In the genomic region with DNA sequence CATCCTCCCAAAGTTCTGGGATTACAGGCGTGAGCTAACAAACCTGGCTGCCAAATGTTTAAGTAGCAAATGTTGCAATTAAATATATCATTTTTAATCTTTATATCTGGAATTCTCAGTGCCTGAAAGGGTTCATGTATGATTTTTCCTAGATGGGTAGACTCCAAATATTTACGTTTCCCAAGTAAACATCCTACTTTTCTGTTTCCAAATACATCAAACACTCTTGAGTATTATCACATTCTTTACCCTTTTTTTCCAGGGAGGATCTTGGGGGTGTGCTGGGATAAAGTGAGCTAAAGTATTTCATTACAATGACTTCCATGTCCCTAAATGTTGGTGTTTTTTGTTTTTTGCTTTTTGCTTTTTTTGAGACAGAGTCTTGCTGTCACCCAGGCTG, we compare ENCODE assay signal across 1 cellular context.
A peak's percentile ranks its signal among the peaks of the same experiment; 100 is the strongest.
TF ChIP-seq lines count a peak whose summit lies in the region.

No MANE protein-coding gene starts in this region.

TF ChIP-seq in HepG2, 621 proteins besides CTCF, POLR2A, EP300 and RAD21 (continued from another document):
- TF ChIP-seq CHD2 (IDR thresholded peaks at IDR 0.05; ENCODE audit: low read depth, low read length) = no peak
- TF ChIP-seq, protein P1, sequence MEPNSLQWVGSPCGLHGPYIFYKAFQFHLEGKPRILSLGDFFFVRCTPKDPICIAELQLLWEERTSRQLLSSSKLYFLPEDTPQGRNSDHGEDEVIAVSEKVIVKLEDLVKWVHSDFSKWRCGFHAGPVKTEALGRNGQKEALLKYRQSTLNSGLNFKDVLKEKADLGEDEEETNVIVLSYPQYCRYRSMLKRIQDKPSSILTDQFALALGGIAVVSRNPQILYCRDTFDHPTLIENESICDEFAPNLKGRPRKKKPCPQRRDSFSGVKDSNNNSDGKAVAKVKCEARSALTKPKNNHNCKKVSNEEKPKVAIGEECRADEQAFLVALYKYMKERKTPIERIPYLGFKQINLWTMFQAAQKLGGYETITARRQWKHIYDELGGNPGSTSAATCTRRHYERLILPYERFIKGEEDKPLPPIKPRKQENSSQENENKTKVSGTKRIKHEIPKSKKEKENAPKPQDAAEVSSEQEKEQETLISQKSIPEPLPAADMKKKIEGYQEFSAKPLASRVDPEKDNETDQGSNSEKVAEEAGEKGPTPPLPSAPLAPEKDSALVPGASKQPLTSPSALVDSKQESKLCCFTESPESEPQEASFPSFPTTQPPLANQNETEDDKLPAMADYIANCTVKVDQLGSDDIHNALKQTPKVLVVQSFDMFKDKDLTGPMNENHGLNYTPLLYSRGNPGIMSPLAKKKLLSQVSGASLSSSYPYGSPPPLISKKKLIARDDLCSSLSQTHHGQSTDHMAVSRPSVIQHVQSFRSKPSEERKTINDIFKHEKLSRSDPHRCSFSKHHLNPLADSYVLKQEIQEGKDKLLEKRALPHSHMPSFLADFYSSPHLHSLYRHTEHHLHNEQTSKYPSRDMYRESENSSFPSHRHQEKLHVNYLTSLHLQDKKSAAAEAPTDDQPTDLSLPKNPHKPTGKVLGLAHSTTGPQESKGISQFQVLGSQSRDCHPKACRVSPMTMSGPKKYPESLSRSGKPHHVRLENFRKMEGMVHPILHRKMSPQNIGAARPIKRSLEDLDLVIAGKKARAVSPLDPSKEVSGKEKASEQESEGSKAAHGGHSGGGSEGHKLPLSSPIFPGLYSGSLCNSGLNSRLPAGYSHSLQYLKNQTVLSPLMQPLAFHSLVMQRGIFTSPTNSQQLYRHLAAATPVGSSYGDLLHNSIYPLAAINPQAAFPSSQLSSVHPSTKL (CRISPR knock-in tag; IDR thresholded peaks at IDR 0.05) = peak; percentile 77
- 0 out of 2 replicates have a peak, but pooled peaks have one; percentile 27 for TF ChIP-seq RXRB (CRISPR knock-in tag; IDR thresholded peaks at IDR 0.05; ENCODE audit: borderline replicate concordance)
